In genomic region chr5:95961617-95962474, GRCh38 we compare ENCODE assay signal across 8 cellular contexts. TPM values are rescaled to one million over a fixed set of nuclear protein-coding genes. Genes with fewer than 3 reads are reported as not detected.
A peak's percentile ranks its signal among the peaks of the same experiment; 100 is the strongest.
DNase-seq lines count a peak whose midpoint lies in the region; ATAC-seq lines count a peak whose summit lies in the region.

TSS of gene ELL2 (minus strand) at chr5:95961851. CDS start at chr5:95961721, 130 bp downstream.

- DNase-seq in AG08396 (ENCODE audit: low spot score) (peak; percentile 95), NCI-H345 treated with DMSO at 0.1 percent for 48 hours (lab: John Stamatoyannopoulos, UW; ENCODE audit: unreplicated experiment) (peak; percentile 43), cerebellum (ENCODE audit: low spot score) (peak; percentile 93), islet precursor cell (peak; percentile 100)
- DNase-seq in activated CD4-positive, alpha-beta T cell treated with anti-CD3 and anti-CD28 coated beads for 24 hours (ENCODE audit: low read depth in 2 of 2) = peak; percentile 92 to 95
- DNase-seq in stimulated activated CD4-positive, alpha-beta T cell treated with anti-CD3 and anti-CD28 coated beads, Interleukin-12 subunit alpha, Interleukin-12 subunit beta, amount 100 ng/mL, for 4 hours = peak; percentile 96

- peak; percentile 91 for ATAC-seq in GM18907 (IDR thresholded peaks at IDR 0.05; ENCODE audit: unreplicated experiment)
- peak; percentile 85 for ATAC-seq in HG03139 (IDR thresholded peaks at IDR 0.05; ENCODE audit: unreplicated experiment)

RNA-seq across cellular contexts. Expression of gene ELL2, which starts in this region (rescaled TPM):
- total RNA-seq in cerebellum = 5.4 TPM

Comparison
In these comparisons a context has a peak if more than half of its experiments do, and no peak if none do; other contexts are left out.
1. Peak in every context shown above with its lines: DNase-seq and ATAC-seq.
2. DNase-seq: peak in every context shown above with its lines; median percentile 100 in islet precursor cell; 96 in stimulated activated CD4-positive, alpha-beta T cell treated with anti-CD3 and anti-CD28 coated beads, Interleukin-12 subunit alpha, Interleukin-12 subunit beta, amount 100 ng/mL, for 4 hours; 95 in AG08396; 94 in activated CD4-positive, alpha-beta T cell treated with anti-CD3 and anti-CD28 coated beads for 24 hours; 93 in cerebellum; 43 in NCI-H345 treated with DMSO at 0.1 percent for 48 hours.